ENCODE assay signal across 8 cellular contexts in genomic region chr2:161063074-161063945, GRCh38.
DNase-seq lines count a peak whose midpoint lies in the region; ATAC-seq and TF ChIP-seq lines count a peak whose summit lies in the region.

No MANE protein-coding gene starts in this region.

- H3K9me3 ChIP-seq in KOPT-K1 (ENCODE audit: insufficient read depth, low read length, poor library complexity, severe bottlenecking), result no peaks in the 10 kb centered on the region
- H3K9me3 ChIP-seq in Panc1 (ENCODE audit: control insufficient read depth, insufficient read depth, low read depth, low read length), result no peaks in the 10 kb centered on the region
- H3K9me3 ChIP-seq in neutrophil, result no peaks in the 10 kb centered on the region

- CTCF ChIA-PET in Panc1 (lab: Charles Lee), result interaction anchor here (0.5 to 0.9 kb wide), 4 partner anchors 8 to 86 kb away, joined by 3 to 5 read pairs (median 3); no protein-coding TSS in a partner anchor

- TF ChIP-seq CTCF in Panc1 (IDR thresholded peaks at IDR 0.05), result peak; percentile 89
- TF ChIP-seq CTCF in fibroblast of the aortic adventitia (IDR thresholded peaks at IDR 0.05; ENCODE audit: insufficient read depth, low read length), result peak; percentile 92
- peak; percentile 92 for TF ChIP-seq CTCF in neutrophil (IDR thresholded peaks at IDR 0.05)

- H3K36me3 Mint-ChIP-seq in activated T-helper 1 cell treated with anti-CD3 and anti-CD28 coated beads, Interleukin-12 subunit alpha, Interleukin-12 subunit beta, Interleukin-2, Interleukin-4 antibody, amounts not matched to agents 30 ng/mL and 10 ng/mL and 1 ng/mL, durations not matched to agents 14 hours and 24 hours and 36 hours (ENCODE audit: low read depth), result no peaks in the 10 kb centered on the region

- BruUV-seq in Panc1 (replicated peaks; lab: Mats Ljungman, UMichigan), result no TSS peak

- no peaks in the 10 kb centered on the region for H3K36me3 ChIP-seq in KOPT-K1 (ENCODE audit: insufficient read depth, low read length)
- no peaks in the 10 kb centered on the region for H3K36me3 ChIP-seq in Panc1 (ENCODE audit: control insufficient read depth, insufficient read depth, low read length)
- H3K36me3 ChIP-seq in neutrophil, result no peaks in the 10 kb centered on the region

- H3K27ac ChIP-seq in KOPT-K1 (ENCODE audit: low read depth, low read length, poor library complexity, severe bottlenecking) (peak overlapping the region; percentile 59), Panc1 (ENCODE audit: low read length) (no peak overlapping the region), neutrophil (peak overlapping the region; percentile 5), substantia nigra (ENCODE audit: low read depth, low read length, poor library complexity, severe bottlenecking) (peak overlapping the region; percentile 18)

- no peaks in the 10 kb centered on the region for H3K9me3 Mint-ChIP-seq in activated T-helper 1 cell treated with anti-CD3 and anti-CD28 coated beads, Interleukin-12 subunit alpha, Interleukin-12 subunit beta, Interleukin-2, Interleukin-4 antibody, amounts not matched to agents 30 ng/mL and 10 ng/mL and 1 ng/mL, durations not matched to agents 14 hours and 24 hours and 36 hours

- ATAC-seq in GM21825 (IDR thresholded peaks at IDR 0.05; ENCODE audit: unreplicated experiment) (peak; percentile 90), Panc1 (peak; percentile 95)

- peaks cover 30% of the 10 kb centered on the region for H3K4me1 Mint-ChIP-seq in activated T-helper 1 cell treated with anti-CD3 and anti-CD28 coated beads, Interleukin-12 subunit alpha, Interleukin-12 subunit beta, Interleukin-2, Interleukin-4 antibody, amounts not matched to agents 30 ng/mL and 10 ng/mL and 1 ng/mL, durations not matched to agents 14 hours and 24 hours and 36 hours (ENCODE audit: low read depth)

- no peak overlapping the region for H3K27ac Mint-ChIP-seq in activated T-helper 1 cell treated with anti-CD3 and anti-CD28 coated beads, Interleukin-12 subunit alpha, Interleukin-12 subunit beta, Interleukin-2, Interleukin-4 antibody, amounts not matched to agents 30 ng/mL and 10 ng/mL and 1 ng/mL, durations not matched to agents 14 hours and 24 hours and 36 hours

- DNase-seq in ELR (ENCODE audit: low read depth), result peak; percentile 85
- peak; percentile 55 for DNase-seq in Panc1 (ENCODE audit: low read depth, low spot score)
- peak; percentile 59 for DNase-seq in activated T-helper 1 cell treated with anti-CD3 and anti-CD28 coated beads, Interleukin-12 subunit alpha, Interleukin-12 subunit beta, Interleukin-2, Interleukin-4 antibody, amounts not matched to agents 30 ng/mL and 10 ng/mL and 1 ng/mL, durations not matched to agents 14 hours and 24 hours and 36 hours (ENCODE audit: low spot score)
- peak; percentile 94 for DNase-seq in fibroblast of the aortic adventitia (ENCODE audit: low read depth)
- peak in 47 of 49 donors; percentile 2 to 83 (median 56) for DNase-seq in substantia nigra (lab: John Stamatoyannopoulos, UW)

- H3K4me3 Mint-ChIP-seq in activated T-helper 1 cell treated with anti-CD3 and anti-CD28 coated beads, Interleukin-12 subunit alpha, Interleukin-12 subunit beta, Interleukin-2, Interleukin-4 antibody, amounts not matched to agents 30 ng/mL and 10 ng/mL and 1 ng/mL, durations not matched to agents 14 hours and 24 hours and 36 hours, result no peak overlapping the region

- H3K27me3 Mint-ChIP-seq in activated T-helper 1 cell treated with anti-CD3 and anti-CD28 coated beads, Interleukin-12 subunit alpha, Interleukin-12 subunit beta, Interleukin-2, Interleukin-4 antibody, amounts not matched to agents 30 ng/mL and 10 ng/mL and 1 ng/mL, durations not matched to agents 14 hours and 24 hours and 36 hours (ENCODE audit: insufficient read depth), result peaks cover 2% of the 10 kb centered on the region

- H3K4me3 ChIP-seq in Panc1 (ENCODE audit: low read depth in 2 of 2, low read length in 2 of 2) (no peak overlapping the region), fibroblast of the aortic adventitia (ENCODE audit: low read depth, low read length) (peak overlapping the region; percentile 27), neutrophil (ENCODE audit: low read depth in 1 of 2, low read length in 1 of 2) (no peak overlapping the region)

- in situ Hi-C loops in Panc1 (cut with HindIII; ENCODE audit: low pct_unique_long_range_greater_than_20kb, low sequenced_read_pairs), result no loop called here

- H3K27me3 ChIP-seq in Panc1 (ENCODE audit: control insufficient read depth, insufficient read depth, low read length) (peaks cover 5% of the 10 kb centered on the region; the same call in 1 of the 2 replicates), neutrophil (no peaks in the 10 kb centered on the region)

- H3K4me1 ChIP-seq in Panc1 (ENCODE audit: control insufficient read depth, insufficient read depth, low read length) (peaks cover 3% of the 10 kb centered on the region; the same call in 1 of the 2 replicates), neutrophil (ENCODE audit: control insufficient read depth in 1 of 2, insufficient read depth in 1 of 2, low read depth in 1 of 2, low read length in 1 of 2) (peaks cover 0 to 7% of the 10 kb centered on the region in 2 experiments)

- POLR2A ChIA-PET in Panc1 (lab: Charles Lee), result interaction anchor here (0.6 kb wide), 1 partner anchor 1957 kb away, joined by 3 read pairs; no protein-coding TSS in a partner anchor

- intact Hi-C loops in Panc1 (cut with micrococcal nuclease; ENCODE audit: unreplicated experiment), result no loop called here
- intact Hi-C loops in activated T-helper 1 cell treated with anti-CD3 and anti-CD28 coated beads, Interleukin-12 subunit alpha, Interleukin-12 subunit beta, Interleukin-2, Interleukin-4 antibody, amounts not matched to agents 30 ng/mL and 10 ng/mL and 1 ng/mL, durations not matched to agents 14 hours and 24 hours and 36 hours (cut with micrococcal nuclease), result loop anchor here (1.0 to 5.0 kb wide), 4 partner anchors 69 to 953 kb away; no protein-coding TSS in a partner anchor
